In the genomic region with DNA sequence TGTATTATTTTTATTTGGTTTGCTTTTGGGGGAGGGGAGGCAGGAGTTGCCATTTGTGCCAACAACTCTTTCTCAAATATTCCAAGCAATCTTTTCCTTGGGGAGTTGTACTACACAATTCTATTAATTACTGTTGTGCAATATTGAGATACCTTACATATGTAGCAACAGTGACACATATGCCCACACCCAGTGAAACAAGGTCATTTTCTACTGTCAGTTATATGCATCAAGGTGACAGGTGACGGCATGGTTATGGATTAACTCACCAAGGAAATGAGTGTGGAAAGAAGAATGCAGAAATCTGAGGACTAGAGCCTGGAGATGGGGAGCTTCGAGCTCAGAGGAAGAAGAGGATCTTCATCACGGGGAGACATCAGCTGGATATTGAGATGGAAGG, we compare ENCODE assay signal across 14 cellular contexts. TPM values are rescaled to one million over a fixed set of nuclear protein-coding genes. Genes with fewer than 3 reads are reported as not detected.
DNase-seq lines count a peak whose midpoint lies in the region; ATAC-seq, FAIRE-seq and TF ChIP-seq lines count a peak whose summit lies in the region.
"Had no signal": no experiment of that assay in that cellular context is flagged by ENCODE, and none has a peak within 500 bp of the region (broad histone marks: within the 10 kb centered on the region; RNA-seq: fewer than 3 reads in every experiment).

No MANE protein-coding gene starts in this region.

- H3K4me1 ChIP-seq in right atrium auricular region (peaks cover 0 to 31% of the 10 kb centered on the region in 2 donors), PC-9 (replicated peaks; ENCODE audit: insufficient read depth) (peaks cover 21% of the 10 kb centered on the region), keratinocyte (ENCODE audit: control insufficient read depth, extremely low read depth, insufficient read depth, low read length) (peaks cover 11% of the 10 kb centered on the region)

- H4K20me1 ChIP-seq in PC-9 (ENCODE audit: insufficient read depth) (no peaks in the 10 kb centered on the region), keratinocyte (ENCODE audit: control insufficient read depth, extremely low read depth, insufficient read depth, low read length) (no peaks in the 10 kb centered on the region)

- no TSS peak for BruUV-seq in PC-9 (replicated peaks; lab: Mats Ljungman, UMichigan)

- H3K4me2 ChIP-seq in PC-9 (peak overlapping the region; percentile 26; the same call in 1 of the 2 replicates), keratinocyte (ENCODE audit: control insufficient read depth, extremely low read depth, insufficient read depth, low read depth, low read length) (peak overlapping the region; percentile 8)

- H3K9ac ChIP-seq in keratinocyte (ENCODE audit: control insufficient read depth, extremely low read depth, insufficient read depth, low read length), result no peak overlapping the region

- peak overlapping the region; percentile 69 to 75 for H3K27ac ChIP-seq in right atrium auricular region
- H3K27ac ChIP-seq in PC-9, result peak overlapping the region; percentile 45; the same call in 1 of the 2 replicates
- H3K27ac ChIP-seq in keratinocyte (ENCODE audit: control insufficient read depth, insufficient read depth, low read length), result no peak overlapping the region

- H2AFZ ChIP-seq in PC-9 (no peak overlapping the region), keratinocyte (ENCODE audit: control insufficient read depth, low read length) (no peak overlapping the region)

- H3K36me3 ChIP-seq in right atrium auricular region (no peaks in the 10 kb centered on the region), PC-9 (ENCODE audit: low read depth) (no peaks in the 10 kb centered on the region), keratinocyte (ENCODE audit: control insufficient read depth in 2 of 2, extremely low read depth in 1 of 2, insufficient read depth in 2 of 2, low read length in 2 of 2) (no peaks in the 10 kb centered on the region)
- H3K36me3 ChIP-seq: sigmoid colon had no signal

- POLR2A ChIA-PET in PC-9 (lab: Charles Lee; ENCODE audit: unreplicated experiment), result interaction anchor here (0.6 kb wide), 1 partner anchor 100 kb away, joined by 5 read pairs; no protein-coding TSS in a partner anchor

- no peaks in the 10 kb centered on the region for H3K9me3 ChIP-seq in right atrium auricular region
- no peaks in the 10 kb centered on the region for H3K9me3 ChIP-seq in PC-9 (ENCODE audit: insufficient read depth, low read depth)
- no peaks in the 10 kb centered on the region for H3K9me3 ChIP-seq in keratinocyte (ENCODE audit: control insufficient read depth, low read depth, low read length)
- H3K9me3 ChIP-seq: sigmoid colon had no signal

- H3K4me3 ChIP-seq in right atrium auricular region, result no peak overlapping the region
- H3K4me3 ChIP-seq in PC-9, result no peak overlapping the region
- no peak overlapping the region for H3K4me3 ChIP-seq in keratinocyte (ENCODE audit: control insufficient read depth in 2 of 3, extremely low read depth in 1 of 3, insufficient read depth in 2 of 3, low read depth in 1 of 3, low read length in 3 of 3)
- H3K4me3 ChIP-seq: sigmoid colon had no signal

- TF ChIP-seq CTCF in right atrium auricular region (IDR thresholded peaks at IDR 0.05) (no peak), PC-9 (conservative IDR thresholded peaks at IDR 0.05) (no peak), keratinocyte (optimal IDR thresholded peaks at IDR 0.05 in 1 of 3, IDR thresholded peaks at IDR 0.05 in 1 of 3, conservative IDR thresholded peaks at IDR 0.05 in 1 of 3; ENCODE audit: extremely low read depth in 1 of 3, insufficient read depth in 2 of 3, low read length in 3 of 3) (no peak)

- no peak for FAIRE-seq in keratinocyte (lab: Jason Lieb, UNC)

- H3K27me3 ChIP-seq in right atrium auricular region (no peaks in the 10 kb centered on the region), PC-9 (ENCODE audit: insufficient read depth, low read depth) (no peaks in the 10 kb centered on the region), keratinocyte (ENCODE audit: control insufficient read depth, extremely low read depth, insufficient read depth, low read length) (no peaks in the 10 kb centered on the region)
- H3K27me3 ChIP-seq: sigmoid colon had no signal

- intact Hi-C loops in cardiac septum (cut with DNase I) (no loop called here), PC-9 (cut with micrococcal nuclease; ENCODE audit: unreplicated experiment) (no loop called here)

- H3F3A ChIP-seq in PC-9 (ENCODE audit: insufficient read depth, low read depth), result peaks cover 17% of the 10 kb centered on the region

- H3K9me2 ChIP-seq in PC-9 (ENCODE audit: insufficient read depth), result no peaks in the 10 kb centered on the region

- CTCF ChIA-PET in PC-9 (lab: Charles Lee), result no interaction called here

- no peaks in the 10 kb centered on the region for H3K9me1 ChIP-seq in keratinocyte (ENCODE audit: control insufficient read depth, extremely low read depth, insufficient read depth, low read length)

- H3K79me2 ChIP-seq in PC-9 (ENCODE audit: low read depth), result no peaks in the 10 kb centered on the region
- H3K79me2 ChIP-seq in keratinocyte (ENCODE audit: control insufficient read depth, insufficient read depth, low read length), result no peaks in the 10 kb centered on the region

- ATAC-seq in HG02870 (IDR thresholded peaks at IDR 0.05; ENCODE audit: unreplicated experiment), result no peak

- dilution Hi-C loops in keratinocyte (cut with MboI; ENCODE audit: extremely low pct_ligation_motif_present, low sequenced_read_pairs), result no loop called here

- no peak for DNase-seq in right atrium auricular region (ENCODE audit: low spot score)
- no peak for DNase-seq in cardiac septum (ENCODE audit: low spot score)
- DNase-seq in PC-9, result peak in 1 of 2 experiments; percentile 77
- no peak for DNase-seq in keratinocyte (ENCODE audit: low read depth, low spot score)
- no peak for DNase-seq in activated CD8-positive, alpha-beta memory T cell treated with anti-CD3 and anti-CD28 coated beads for 24 hours
- DNase-seq in NCI-H774 (lab: John Stamatoyannopoulos, UW), result no peak
- no peak for DNase-seq in cerebellar nuclear complex (lab: John Stamatoyannopoulos, UW)
- DNase-seq: caudate nucleus; DMS 273 treated with DMSO at 0.1 percent for 48 hours; sigmoid colon; stimulated activated CD4-positive, alpha-beta T cell treated with anti-CD3 and anti-CD28 coated beads, Interleukin-4, amount 100 ng/mL, for 4 hours had no signal

RNA-seq across cellular contexts. Expression of a gene that starts 17.9 kb away (rescaled TPM):
- total RNA-seq in right atrium auricular region (not detected), cardiac septum (not detected), PC-9 (2021) (not detected in 2 replicates)
- polyA plus RNA-seq in keratinocyte, result not detected in 3 replicates
- polyA plus RNA-seq in keratinocyte (2011; ENCODE audit: low read depth), result 0.57 TPM
- not detected in 2 replicates for polyA plus RNA-seq in keratinocyte (2011; cell fraction: cytosol; rRNA removed)
- polyA plus RNA-seq in keratinocyte (2011; cell fraction: nucleus; rRNA removed), result not detected in 2 replicates
- not detected in 2 replicates for polyA plus RNA-seq in keratinocyte (2012; ENCODE audit: low replicate concordance)
- not detected in 3 replicates for polyA minus RNA-seq in keratinocyte
- polyA minus RNA-seq in keratinocyte (2011; cell fraction: cytosol; rRNA and poly(A)+ RNA removed), result not detected
- polyA minus RNA-seq in keratinocyte (2011; cell fraction: nucleus; rRNA and poly(A)+ RNA removed), result not detected in 2 replicates
- total RNA-seq: RPMI7951, sigmoid colon had no signal
- polyA plus RNA-seq: neural cell had no signal

RNA-seq across cellular contexts. Expression of a gene that starts 19.4 kb away (rescaled TPM):
- total RNA-seq in right atrium auricular region, result 10 to 100 TPM; 17.7 to 27.2 TPM
- total RNA-seq in cardiac septum, result 20.4 TPM
- 11.3 and 12.2 TPM in 2 replicates for total RNA-seq in PC-9 (2021)
- polyA plus RNA-seq in keratinocyte, result 3.5 to 5.0 TPM (median 3.9 TPM) in 3 replicates
- polyA plus RNA-seq in keratinocyte (2011; ENCODE audit: low read depth), result 1.9 TPM
- polyA plus RNA-seq in keratinocyte (2011; cell fraction: cytosol; rRNA removed), result 2.6 and 3.1 TPM in 2 replicates
- 19.6 and 23.1 TPM in 2 replicates for polyA plus RNA-seq in keratinocyte (2011; cell fraction: nucleus; rRNA removed)
- polyA plus RNA-seq in keratinocyte (2012; ENCODE audit: low replicate concordance), result 3.7 and 6.1 TPM in 2 replicates
- polyA minus RNA-seq in keratinocyte, result 2.6 to 6.4 TPM (median 5.1 TPM) in 3 replicates
- polyA minus RNA-seq in keratinocyte (2011; cell fraction: cytosol; rRNA and poly(A)+ RNA removed), result 8.1 TPM
- 3.5 and 6.3 TPM in 2 replicates for polyA minus RNA-seq in keratinocyte (2011; cell fraction: nucleus; rRNA and poly(A)+ RNA removed)

RNA-seq across cellular contexts. Expression of a gene that starts 22.9 kb away (rescaled TPM):
- total RNA-seq in right atrium auricular region (10 to 100 TPM; 21.3 to 25.7 TPM), cardiac septum (40.0 TPM), PC-9 (2021) (21.8 and 25.1 TPM in 2 replicates)
- polyA plus RNA-seq in keratinocyte, result 17.6 to 19.8 TPM (median 18.3 TPM) in 3 replicates
- 3.1 TPM for polyA plus RNA-seq in keratinocyte (2011; ENCODE audit: low read depth)
- 16.4 and 17.6 TPM in 2 replicates for polyA plus RNA-seq in keratinocyte (2011; cell fraction: cytosol; rRNA removed)
- polyA plus RNA-seq in keratinocyte (2011; cell fraction: nucleus; rRNA removed), result 33.5 and 35.2 TPM in 2 replicates
- polyA plus RNA-seq in keratinocyte (2012; ENCODE audit: low replicate concordance), result 9.1 and 17.9 TPM in 2 replicates
- 21.6 to 42.2 TPM (median 24.7 TPM) in 3 replicates for polyA minus RNA-seq in keratinocyte
- 13.2 TPM for polyA minus RNA-seq in keratinocyte (2011; cell fraction: cytosol; rRNA and poly(A)+ RNA removed)
- 11.6 and 16.5 TPM in 2 replicates for polyA minus RNA-seq in keratinocyte (2011; cell fraction: nucleus; rRNA and poly(A)+ RNA removed)

RNA-seq across cellular contexts. Expression of a gene that starts 22.9 kb away (rescaled TPM):
- 10 to 100 TPM; 64.1 to 76.3 TPM for total RNA-seq in right atrium auricular region
- total RNA-seq in cardiac septum, result 98.6 TPM
- total RNA-seq in PC-9 (2021), result 25.0 and 29.6 TPM in 2 replicates
- 28.7 to 42.2 TPM (median 31.7 TPM) in 3 replicates for polyA plus RNA-seq in keratinocyte
- 27.2 TPM for polyA plus RNA-seq in keratinocyte (2011; ENCODE audit: low read depth)
- polyA plus RNA-seq in keratinocyte (2011; cell fraction: cytosol; rRNA removed), result 10.6 and 13.0 TPM in 2 replicates
- 177 and 188 TPM in 2 replicates for polyA plus RNA-seq in keratinocyte (2011; cell fraction: nucleus; rRNA removed)
- polyA plus RNA-seq in keratinocyte (2012; ENCODE audit: low replicate concordance), result 24.1 and 39.6 TPM in 2 replicates
- polyA minus RNA-seq in keratinocyte, result 30.6 to 49.5 TPM (median 46.2 TPM) in 3 replicates
- polyA minus RNA-seq in keratinocyte (2011; cell fraction: cytosol; rRNA and poly(A)+ RNA removed), result 15.9 TPM
- 33.3 and 43.7 TPM in 2 replicates for polyA minus RNA-seq in keratinocyte (2011; cell fraction: nucleus; rRNA and poly(A)+ RNA removed)

RNA-seq across cellular contexts. Expression of a gene that starts 39.5 kb away (rescaled TPM):
- total RNA-seq in right atrium auricular region (10 to 100 TPM; 34.6 to 48.5 TPM), cardiac septum (25.0 TPM), PC-9 (2021) (22.4 and 23.6 TPM in 2 replicates)
- polyA plus RNA-seq in keratinocyte, result 24.6 to 33.2 TPM (median 27.0 TPM) in 3 replicates
- polyA plus RNA-seq in keratinocyte (2011; ENCODE audit: low read depth), result 9.8 TPM
- polyA plus RNA-seq in keratinocyte (2011; cell fraction: cytosol; rRNA removed), result 28.5 and 33.1 TPM in 2 replicates
- polyA plus RNA-seq in keratinocyte (2011; cell fraction: nucleus; rRNA removed), result 18.5 and 22.8 TPM in 2 replicates
- polyA plus RNA-seq in keratinocyte (2012; ENCODE audit: low replicate concordance), result 16.2 and 38.5 TPM in 2 replicates
- 16.6 to 46.4 TPM (median 17.6 TPM) in 3 replicates for polyA minus RNA-seq in keratinocyte
- 16.1 TPM for polyA minus RNA-seq in keratinocyte (2011; cell fraction: cytosol; rRNA and poly(A)+ RNA removed)
- polyA minus RNA-seq in keratinocyte (2011; cell fraction: nucleus; rRNA and poly(A)+ RNA removed), result 8.3 and 13.7 TPM in 2 replicates
